2 cellular contexts compared by ENCODE assay signal in the genomic region with DNA sequence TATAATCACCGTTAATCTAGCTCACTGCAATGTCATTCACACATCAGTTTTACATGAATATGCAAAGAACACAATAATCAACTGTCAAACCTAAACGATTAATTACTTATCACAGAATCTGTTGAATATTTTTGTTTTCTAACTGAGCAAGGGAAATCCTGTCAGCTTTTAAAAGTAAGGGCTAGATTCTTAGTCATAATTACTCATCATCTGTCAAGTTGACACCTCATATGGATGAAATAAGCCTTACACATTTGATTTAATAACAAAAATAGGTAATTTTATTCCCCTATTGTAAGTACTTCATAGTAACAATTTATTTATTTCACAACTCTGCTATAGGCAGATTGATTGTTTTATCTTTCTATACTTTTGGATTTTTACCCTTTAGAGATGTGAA.
TF ChIP-seq lines count a peak whose summit lies in the region.

No MANE protein-coding gene starts in this region.

TF ChIP-seq in endothelial cell of umbilical vein, 7 proteins besides CTCF, POLR2A, EP300 and RAD21:
- TF ChIP-seq JUN (IDR thresholded peaks at IDR 0.05; ENCODE audit: borderline replicate concordance, insufficient read depth, insufficient read length, low read depth) (peak; percentile 6), GATA2 (IDR thresholded peaks at IDR 0.05; ENCODE audit: insufficient read depth, insufficient read length, low read depth, low read length) (peak; percentile 30), FOS (IDR thresholded peaks at IDR 0.05; ENCODE audit: borderline replicate concordance, insufficient read depth, low read length) (peak; percentile 75)
- TF ChIP-seq, protein P1, sequence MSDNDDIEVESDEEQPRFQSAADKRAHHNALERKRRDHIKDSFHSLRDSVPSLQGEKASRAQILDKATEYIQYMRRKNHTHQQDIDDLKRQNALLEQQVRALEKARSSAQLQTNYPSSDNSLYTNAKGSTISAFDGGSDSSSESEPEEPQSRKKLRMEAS (IDR thresholded peaks at IDR 0.05; ENCODE audit: insufficient read depth, insufficient read length), result no peak

TF ChIP-seq in neural cell, 6 proteins besides CTCF, POLR2A, EP300 and RAD21:
- TF ChIP-seq TAF1 (IDR thresholded peaks at IDR 0.05; ENCODE audit: low read depth) (no peak), SMC3 (conservative IDR thresholded peaks at IDR 0.05; ENCODE audit: poor library complexity) (no peak), EZH2 (IDR thresholded peaks at IDR 0.05; ENCODE audit: borderline replicate concordance, insufficient read depth, low read length, poor library complexity, severe bottlenecking) (no peak), POLR2AphosphoS5 (IDR thresholded peaks at IDR 0.05) (no peak), MXI1 (conservative IDR thresholded peaks at IDR 0.05; ENCODE audit: poor library complexity, severe bottlenecking) (no peak)
- TF ChIP-seq, protein P2, sequence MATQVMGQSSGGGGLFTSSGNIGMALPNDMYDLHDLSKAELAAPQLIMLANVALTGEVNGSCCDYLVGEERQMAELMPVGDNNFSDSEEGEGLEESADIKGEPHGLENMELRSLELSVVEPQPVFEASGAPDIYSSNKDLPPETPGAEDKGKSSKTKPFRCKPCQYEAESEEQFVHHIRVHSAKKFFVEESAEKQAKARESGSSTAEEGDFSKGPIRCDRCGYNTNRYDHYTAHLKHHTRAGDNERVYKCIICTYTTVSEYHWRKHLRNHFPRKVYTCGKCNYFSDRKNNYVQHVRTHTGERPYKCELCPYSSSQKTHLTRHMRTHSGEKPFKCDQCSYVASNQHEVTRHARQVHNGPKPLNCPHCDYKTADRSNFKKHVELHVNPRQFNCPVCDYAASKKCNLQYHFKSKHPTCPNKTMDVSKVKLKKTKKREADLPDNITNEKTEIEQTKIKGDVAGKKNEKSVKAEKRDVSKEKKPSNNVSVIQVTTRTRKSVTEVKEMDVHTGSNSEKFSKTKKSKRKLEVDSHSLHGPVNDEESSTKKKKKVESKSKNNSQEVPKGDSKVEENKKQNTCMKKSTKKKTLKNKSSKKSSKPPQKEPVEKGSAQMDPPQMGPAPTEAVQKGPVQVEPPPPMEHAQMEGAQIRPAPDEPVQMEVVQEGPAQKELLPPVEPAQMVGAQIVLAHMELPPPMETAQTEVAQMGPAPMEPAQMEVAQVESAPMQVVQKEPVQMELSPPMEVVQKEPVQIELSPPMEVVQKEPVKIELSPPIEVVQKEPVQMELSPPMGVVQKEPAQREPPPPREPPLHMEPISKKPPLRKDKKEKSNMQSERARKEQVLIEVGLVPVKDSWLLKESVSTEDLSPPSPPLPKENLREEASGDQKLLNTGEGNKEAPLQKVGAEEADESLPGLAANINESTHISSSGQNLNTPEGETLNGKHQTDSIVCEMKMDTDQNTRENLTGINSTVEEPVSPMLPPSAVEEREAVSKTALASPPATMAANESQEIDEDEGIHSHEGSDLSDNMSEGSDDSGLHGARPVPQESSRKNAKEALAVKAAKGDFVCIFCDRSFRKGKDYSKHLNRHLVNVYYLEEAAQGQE (IDR thresholded peaks at IDR 0.05; ENCODE audit: borderline replicate concordance), result no peak
